ENCODE assay signal across 28 cellular contexts in the genomic region with DNA sequence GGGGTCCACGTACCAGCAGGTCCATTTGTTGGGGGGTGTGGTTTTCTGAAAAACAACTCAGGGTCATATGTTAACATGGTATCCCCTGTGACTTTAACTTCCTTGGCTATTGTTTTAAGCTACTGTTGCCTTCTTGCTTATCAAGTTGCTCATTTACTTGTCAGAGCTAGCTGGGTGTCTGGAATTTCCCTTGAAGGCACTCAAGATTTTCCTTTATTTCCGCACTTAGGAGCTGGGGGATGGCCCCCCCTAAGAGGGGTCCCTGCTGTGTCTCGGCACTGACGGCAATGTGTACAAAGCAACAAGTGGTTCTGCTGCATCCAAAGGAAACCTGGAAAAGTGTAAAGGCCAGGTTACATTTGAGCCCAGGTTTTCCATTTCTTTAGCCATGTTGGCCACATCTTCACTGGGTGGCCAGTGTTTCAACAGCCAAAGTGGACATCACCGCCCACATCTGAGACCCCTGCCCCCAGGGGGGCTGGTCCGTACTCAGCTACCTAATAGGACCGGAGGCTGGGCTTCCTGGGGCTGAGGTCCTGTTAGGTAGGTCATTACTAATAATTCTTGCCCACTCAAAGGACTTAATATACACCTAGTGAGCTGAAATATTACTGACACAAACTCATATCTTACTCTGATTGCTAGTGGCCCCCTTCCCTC. TPM values are rescaled to one million over a fixed set of nuclear protein-coding genes. Genes with fewer than 3 reads are reported as not detected.
"Had no signal": no experiment of that assay in that cellular context is flagged by ENCODE, and none has a peak within 500 bp of the region (broad histone marks: within the 10 kb centered on the region; RNA-seq: fewer than 3 reads in every experiment).

No MANE protein-coding gene starts in this region.

- H3K4me3 Mint-ChIP-seq: natural killer cell; stimulated activated memory B cell treated with anti-CD40 and anti-IgM and Interleukin-4, amounts not matched to agents 10 μg/mL and 1 μg/mL and 100 μg/mL, for 72 hours had no signal

- H3K79me2 ChIP-seq: parathyroid adenoma had no signal

- H3K4me1 ChIP-seq: gastrocnemius medialis, lower lobe of right lung, parathyroid adenoma, spleen, tibial nerve, upper lobe of left lung had no signal

- DNase-seq: dorsolateral prefrontal cortex; effector CD4-positive, alpha-beta T cell; foreskin fibroblast; gastrocnemius medialis; head of caudate nucleus; left cardiac atrium; left ventricle myocardium superior; lower lobe of right lung; natural killer cell; right cardiac atrium; spleen; stimulated activated CD4-positive, alpha-beta T cell treated with anti-CD3 and anti-CD28 coated beads, Interleukin-4, amount 100 ng/mL, for 4 hours; stimulated activated naive CD8-positive, alpha-beta T cell treated with anti-CD3 and anti-CD28 coated beads, Interleukin-15, Interleukin-2, amounts not matched to agents 100 U/mL and 50 U/mL, for 24 hours; substantia nigra; upper lobe of left lung had no signal

- H3K27me3 Mint-ChIP-seq: stimulated activated memory B cell treated with anti-CD40 and anti-IgM and Interleukin-4, amounts not matched to agents 10 μg/mL and 1 μg/mL and 100 μg/mL, for 72 hours had no signal

- H3K27ac Mint-ChIP-seq: natural killer cell; progenitor cell of endocrine pancreas; stimulated activated memory B cell treated with anti-CD40 and anti-IgM and Interleukin-4, amounts not matched to agents 10 μg/mL and 1 μg/mL and 100 μg/mL, for 72 hours had no signal

- H3K36me3 Mint-ChIP-seq: natural killer cell; stimulated activated memory B cell treated with anti-CD40 and anti-IgM and Interleukin-4, amounts not matched to agents 10 μg/mL and 1 μg/mL and 100 μg/mL, for 72 hours had no signal

- ATAC-seq: esophagus mucosa; gastrocnemius medialis; left ventricle myocardium superior; lower lobe of right lung; natural killer cell; stimulated activated memory B cell treated with anti-CD40 and anti-IgM and Interleukin-4, amounts not matched to agents 10 μg/mL and 1 μg/mL and 100 μg/mL, for 72 hours; stimulated activated naive CD8-positive, alpha-beta T cell treated with anti-CD3 and anti-CD28 coated beads, Interleukin-15, Interleukin-2, amounts not matched to agents 100 U/mL and 50 U/mL, for 24 hours had no signal

- H3K9ac ChIP-seq: parathyroid adenoma had no signal

- H3K9me3 Mint-ChIP-seq: natural killer cell; stimulated activated memory B cell treated with anti-CD40 and anti-IgM and Interleukin-4, amounts not matched to agents 10 μg/mL and 1 μg/mL and 100 μg/mL, for 72 hours had no signal

- H3K27ac ChIP-seq: dorsolateral prefrontal cortex, epithelial cell of prostate, gastrocnemius medialis, lower lobe of right lung, neutrophil, parathyroid adenoma, skin epidermis, spleen, thoracic aorta, tibial nerve, upper lobe of left lung had no signal

- H3K36me3 ChIP-seq: gastrocnemius medialis, lower lobe of right lung, neutrophil, spleen, thoracic aorta, tibial nerve, upper lobe of left lung had no signal

- H3K4me3 ChIP-seq: dorsolateral prefrontal cortex, gastrocnemius medialis, lower lobe of right lung, skin epidermis, spleen, thoracic aorta, tibial nerve, upper lobe of left lung had no signal

- H3K4me1 Mint-ChIP-seq: natural killer cell; stimulated activated memory B cell treated with anti-CD40 and anti-IgM and Interleukin-4, amounts not matched to agents 10 μg/mL and 1 μg/mL and 100 μg/mL, for 72 hours had no signal

- H2AFZ ChIP-seq: parathyroid adenoma had no signal

- FAIRE-seq: colon, urothelium cell line had no signal

- H3K9me3 ChIP-seq: gastrocnemius medialis, lower lobe of right lung, neutrophil, spleen, thoracic aorta, tibial nerve, upper lobe of left lung had no signal

- H3K27me3 ChIP-seq: dorsolateral prefrontal cortex, gastrocnemius medialis, tibial nerve, upper lobe of left lung had no signal

RNA-seq across cellular contexts. Expression of gene SYNDIG1, which starts 24.8 kb away (rescaled TPM):
- total RNA-seq: glomerular endothelial cell, mononuclear cell, natural killer cell had no signal
